19 cellular contexts compared by ENCODE assay signal in genomic region chr9:135879619-135880018, GRCh38. TPM values are rescaled to one million over a fixed set of nuclear protein-coding genes. Genes with fewer than 3 reads are reported as not detected.
A peak's percentile ranks its signal among the peaks of the same experiment; 100 is the strongest.
DNase-seq lines count a peak whose midpoint lies in the region; ATAC-seq and TF ChIP-seq lines count a peak whose summit lies in the region.
"Had no signal": no experiment of that assay in that cellular context is flagged by ENCODE, and none has a peak within 500 bp of the region (broad histone marks: within the 10 kb centered on the region; RNA-seq: fewer than 3 reads in every experiment).

No MANE protein-coding gene starts in this region.

- H3K27me3 Mint-ChIP-seq in chondrocyte (ENCODE audit: low read depth): no peaks in the 10 kb centered on the region
- H3K27me3 Mint-ChIP-seq: IgD-negative memory B cell had no signal

- peaks cover 11% of the 10 kb centered on the region for H3K4me1 ChIP-seq in IMR-90 (ENCODE audit: control insufficient read depth, insufficient read depth, low read length)
- H3K4me1 ChIP-seq in gastrocnemius medialis: peaks cover 20 to 27% of the 10 kb centered on the region in 2 donors
- peaks cover 8% of the 10 kb centered on the region for H3K4me1 ChIP-seq in effector memory CD4-positive, alpha-beta T cell (ENCODE audit: control insufficient read depth, insufficient read depth, low read length, poor library complexity, severe bottlenecking)
- H3K4me1 ChIP-seq: Caco-2 had no signal

- H2AK5ac ChIP-seq in IMR-90 (ENCODE audit: low read depth, low read length): no peak overlapping the region

- ATAC-seq in IMR-90 (ENCODE audit: low read depth) (no peak), left lobe of liver (no peak), gastrocnemius medialis (peak; percentile 80 to 85), HG02884 (IDR thresholded peaks at IDR 0.05; ENCODE audit: unreplicated experiment) (no peak), GM21367 (IDR thresholded peaks at IDR 0.05; ENCODE audit: unreplicated experiment) (no peak)

- no peak overlapping the region for H4K5ac ChIP-seq in IMR-90 (ENCODE audit: low read depth, low read length)

- 81% methylated on average over 4 of the region's 8 CpGs; no CpG with 5 or more reads in 1 of the 2 experiments for WGBS in IMR-90 (ENCODE audit: extremely low coverage in 2 of 2, insufficient read length in 1 of 2), 2 experiments

- no peak for DNase-seq in IMR-90
- DNase-seq in chondrocyte (ENCODE audit: low spot score): no peak
- DNase-seq in left lobe of liver (ENCODE audit: low spot score): peak; percentile 23
- DNase-seq in gastrocnemius medialis: peak in 1 of 2 donors; percentile 43
- no peak for DNase-seq in dermis blood vessel endothelial cell
- no peak for DNase-seq in effector memory CD4-positive, alpha-beta T cell
- DNase-seq: Caco-2; H9; NCI-H1436; NCI-H2107; NCI-H226; NCI-H526 treated with DMSO at 0.1 percent for 48 hours; NK-92 treated with Interleukin-12 subunit alpha and Interleukin-12 subunit beta, amount 100 ng/mL, for 24 hours; OCI-M1 had no signal

- 0 out of 2 replicates have a peak overlapping the region, but pooled peaks have one; percentile 44 for H3K23ac ChIP-seq in IMR-90 (ENCODE audit: low read depth, low read length)

- H2BK15ac ChIP-seq in IMR-90 (ENCODE audit: low read depth, low read length): no peak overlapping the region

- TF ChIP-seq RAD21 in IMR-90 (IDR thresholded peaks at IDR 0.05; ENCODE audit: low read length): no peak

- no peak overlapping the region for H3K4me2 ChIP-seq in IMR-90 (ENCODE audit: low read depth, low read length)

- no peak overlapping the region for H2BK20ac ChIP-seq in IMR-90 (ENCODE audit: low read depth, low read length)

- H3K4ac ChIP-seq in IMR-90 (ENCODE audit: low read depth, low read length): no peak overlapping the region

- H3K27ac ChIP-seq in IMR-90 (ENCODE audit: insufficient read depth, low read length) (no peak overlapping the region), gastrocnemius medialis (peak overlapping the region in 2 of 4 donors; percentile 2 to 14)
- H3K27ac ChIP-seq in effector memory CD4-positive, alpha-beta T cell (ENCODE audit: insufficient read depth, low read length, poor library complexity, severe bottlenecking): no peak overlapping the region
- H3K27ac ChIP-seq: RWPE1 had no signal

- H3K79me1 ChIP-seq in IMR-90 (ENCODE audit: low read depth in 1 of 2, low read length in 2 of 2): peaks cover 40 to 76% of the 10 kb centered on the region in 2 experiments

- CTCF ChIA-PET in IMR-90 (lab: Yijun Ruan, JAX): no interaction called here

- H4K91ac ChIP-seq in IMR-90 (ENCODE audit: insufficient read depth, low read depth, low read length): no peak overlapping the region

- no TSS peak for BruUV-seq in IMR-90 (replicated peaks; lab: Mats Ljungman, UMichigan)

- H3K4me3 Mint-ChIP-seq in chondrocyte (ENCODE audit: unreplicated experiment): no peak overlapping the region
- H3K4me3 Mint-ChIP-seq: CD14-positive monocyte, H9, IgD-negative memory B cell had no signal

- H3K36me3 Mint-ChIP-seq in chondrocyte (ENCODE audit: low read depth): peaks cover 1% of the 10 kb centered on the region
- H3K36me3 Mint-ChIP-seq: IgD-negative memory B cell had no signal

- H2BK5ac ChIP-seq in IMR-90 (ENCODE audit: low read depth, low read length, poor library complexity, severe bottlenecking): no peak overlapping the region

- TF ChIP-seq POLR2A in IMR-90 (IDR thresholded peaks at IDR 0.05; ENCODE audit: low read depth, low read length) (no peak), gastrocnemius medialis (IDR thresholded peaks at IDR 0.05) (no peak)

- in situ Hi-C loops in IMR-90 (cut with MboI; ENCODE audit: low sequenced_read_pairs): no loop called here
- in situ Hi-C loops in gastrocnemius medialis (cut with MboI; ENCODE audit: low sequenced_read_pairs in 4 of 4): no loop called here

- no peak overlapping the region for H2AK9ac ChIP-seq in IMR-90 (replicated peaks; ENCODE audit: low read depth, low read length, poor library complexity)

- peak overlapping the region; percentile 7 for H3K27ac Mint-ChIP-seq in chondrocyte (ENCODE audit: unreplicated experiment)
- H3K27ac Mint-ChIP-seq: CD14-positive monocyte had no signal

- dilution Hi-C loops in IMR-90 (cut with HindIII; ENCODE audit: low sequenced_read_pairs, unreplicated experiment): no loop called here

- H3K36me3 ChIP-seq in IMR-90 (ENCODE audit: control insufficient read depth, insufficient read depth, low read length) (peaks cover 4% of the 10 kb centered on the region), gastrocnemius medialis (peaks cover 0 to 7% of the 10 kb centered on the region in 2 donors)
- H3K36me3 ChIP-seq in effector memory CD4-positive, alpha-beta T cell (ENCODE audit: control insufficient read depth, insufficient read depth, low read length): peaks cover 5% of the 10 kb centered on the region

- peaks cover 33% of the 10 kb centered on the region for H3K4me1 Mint-ChIP-seq in chondrocyte (ENCODE audit: low read depth)

- TF ChIP-seq CTCF in IMR-90 (conservative IDR thresholded peaks at IDR 0.05; ENCODE audit: low read depth, low read length) (no peak), chondrocyte (IDR thresholded peaks at IDR 0.05) (no peak), gastrocnemius medialis (IDR thresholded peaks at IDR 0.05 in 4 of 5, conservative IDR thresholded peaks at IDR 0.05 in 1 of 5) (no peak)

- POLR2A ChIA-PET in IMR-90 (lab: Charles Lee; ENCODE audit: unreplicated experiment): no interaction called here

- H2BK120ac ChIP-seq in IMR-90 (ENCODE audit: low read depth, low read length): no peak overlapping the region

- H3K9me3 ChIP-seq in IMR-90 (ENCODE audit: control insufficient read depth, insufficient read depth, low read length): no peaks in the 10 kb centered on the region
- H3K9me3 ChIP-seq in gastrocnemius medialis: no peaks in the 10 kb centered on the region
- H3K9me3 ChIP-seq in effector memory CD4-positive, alpha-beta T cell (ENCODE audit: control insufficient read depth, low read length): no peaks in the 10 kb centered on the region
- H3K9me3 ChIP-seq: Caco-2 had no signal

- peak overlapping the region; percentile 64; the same call in 1 of the 2 replicates for H3K14ac ChIP-seq in IMR-90 (replicated peaks; ENCODE audit: low read depth, low read length)

- H3K56ac ChIP-seq in IMR-90 (ENCODE audit: extremely low read depth, insufficient read depth, low read length): no peak overlapping the region

- H2AFZ ChIP-seq in IMR-90 (replicated peaks; ENCODE audit: low read length, poor library complexity): no peak overlapping the region

- H3K9me3 Mint-ChIP-seq in chondrocyte (ENCODE audit: low read depth): no peaks in the 10 kb centered on the region
- H3K9me3 Mint-ChIP-seq: CD14-positive monocyte, H9, IgD-negative memory B cell had no signal

- H3K9ac ChIP-seq in IMR-90 (ENCODE audit: low read depth, low read length): no peak overlapping the region

- intact Hi-C loops in IMR-90 (cut with micrococcal nuclease) (no loop called here), gastrocnemius medialis (cut with DNase I; ENCODE audit: low total_unique reads) (no loop called here)

- H3K4me3 ChIP-seq in IMR-90 (ENCODE audit: insufficient read depth, low read depth, low read length): no peak overlapping the region
- H3K4me3 ChIP-seq in gastrocnemius medialis: no peak overlapping the region
- no peak overlapping the region for H3K4me3 ChIP-seq in effector memory CD4-positive, alpha-beta T cell (ENCODE audit: insufficient read depth, low read depth, low read length, poor library complexity, severe bottlenecking)

- H4K8ac ChIP-seq in IMR-90 (ENCODE audit: low read depth in 2 of 2, low read length in 2 of 2): no peak overlapping the region

- no peak overlapping the region for H3K18ac ChIP-seq in IMR-90 (ENCODE audit: low read depth, low read length)

- H4K20me1 ChIP-seq in IMR-90 (ENCODE audit: insufficient read depth, low read length): peaks cover 65% of the 10 kb centered on the region

- H3K27me3 ChIP-seq in IMR-90 (ENCODE audit: control insufficient read depth, insufficient read depth, low read length) (no peaks in the 10 kb centered on the region), gastrocnemius medialis (no peaks in the 10 kb centered on the region)
- H3K27me3 ChIP-seq in effector memory CD4-positive, alpha-beta T cell (replicated peaks; ENCODE audit: control insufficient read depth, insufficient read depth, low read length, poor library complexity, severe bottlenecking): no peaks in the 10 kb centered on the region

- peaks cover 41% of the 10 kb centered on the region for H3K9me1 ChIP-seq in IMR-90 (ENCODE audit: insufficient read depth, low read length)

TF ChIP-seq in IMR-90, 13 proteins besides CTCF, POLR2A, EP300 and RAD21 (continues in another document):
- TF ChIP-seq CEBPB (IDR thresholded peaks at IDR 0.05; ENCODE audit: low read depth, low read length) (no peak), MXI1 (IDR thresholded peaks at IDR 0.05; ENCODE audit: borderline replicate concordance, low read depth, low read length) (no peak), CHD1 (IDR thresholded peaks at IDR 0.05; ENCODE audit: low read depth, low read length) (no peak), MAZ (IDR thresholded peaks at IDR 0.05; ENCODE audit: borderline replicate concordance, low read depth, low read length) (no peak), MAFK (IDR thresholded peaks at IDR 0.05; ENCODE audit: low read depth, low read length) (no peak), RCOR1 (IDR thresholded peaks at IDR 0.05; ENCODE audit: insufficient replicate concordance, low read length) (no peak), ELK1 (IDR thresholded peaks at IDR 0.05; ENCODE audit: borderline replicate concordance, low read depth, low read length) (no peak), RFX5 (IDR thresholded peaks at IDR 0.05; ENCODE audit: low read depth, low read length) (no peak), SMC3 (IDR thresholded peaks at IDR 0.05; ENCODE audit: low read depth, low read length) (no peak)

RNA-seq across cellular contexts. Expression of gene CAMSAP1, which starts 27.7 kb away (rescaled TPM):
- total RNA-seq in IMR-90 (2012; rRNA removed): 19.5 and 21.1 TPM in 2 replicates
- 8.2 and 8.6 TPM in 2 replicates for polyA plus RNA-seq in IMR-90 (2012; rRNA removed)
- 5.5 and 9.6 TPM in 2 replicates for polyA plus RNA-seq in IMR-90 (2012; cell fraction: cytosol; rRNA removed)
- 8.9 and 9.8 TPM in 2 replicates for polyA plus RNA-seq in IMR-90 (2012; cell fraction: nucleus; rRNA removed; ENCODE audit: low replicate concordance)
- 27.1 to 35.5 TPM (median 27.7 TPM) in 3 replicates for total RNA-seq in chondrocyte
- total RNA-seq in left lobe of liver: 10.7 TPM
- 10 to 100 TPM; 54.8 to 94.9 (median 82.9) TPM for total RNA-seq in gastrocnemius medialis
- 17.5 and 20.1 TPM in 2 replicates for total RNA-seq in dermis blood vessel endothelial cell

Comparison
In these comparisons a context has a peak if more than half of its experiments do, and no peak if none do; other contexts are left out.
1. ATAC-seq: peak in gastrocnemius medialis (2 of 2); none in IMR-90 (single experiment), left lobe of liver (single experiment), HG02884 (single experiment) and GM21367 (single experiment).